19 cellular contexts compared by ENCODE assay signal in the genomic region with DNA sequence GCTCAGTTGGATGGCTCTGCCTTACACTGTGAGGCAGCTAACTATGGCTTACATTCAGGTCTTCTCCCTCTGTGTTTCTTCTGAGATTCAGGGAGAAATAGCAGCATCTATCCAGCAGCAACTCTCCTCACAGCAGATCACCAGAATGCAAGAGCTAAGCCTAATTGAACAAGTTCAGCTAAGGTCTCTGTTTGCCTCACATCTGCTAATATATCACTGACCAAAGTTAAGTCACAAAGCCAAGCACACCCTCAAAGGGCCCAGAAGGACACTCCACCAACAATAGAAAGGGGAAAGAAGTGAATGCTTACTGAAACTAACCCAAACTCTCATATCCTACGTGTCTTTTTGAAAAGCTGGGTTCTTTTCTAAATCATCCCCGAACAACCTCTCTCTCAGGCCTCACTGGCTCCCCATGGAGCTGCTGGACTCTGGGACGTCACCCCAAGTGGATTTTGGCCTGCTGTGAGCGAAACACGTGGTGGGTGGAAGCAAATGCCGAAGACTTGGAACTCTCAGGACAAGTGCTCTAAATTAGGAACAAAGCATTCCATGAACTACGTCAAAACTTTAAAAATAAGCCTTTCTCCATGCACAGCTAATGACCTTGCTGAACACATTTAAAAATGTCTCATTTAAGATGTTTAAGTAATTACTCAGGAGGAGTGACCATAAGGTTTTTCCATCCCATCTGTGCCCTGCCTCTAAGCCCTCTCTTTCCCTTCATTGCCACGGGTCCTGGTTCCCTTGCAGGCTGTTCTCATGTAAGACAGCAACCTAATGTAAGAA.
DNase-seq lines count a peak whose midpoint lies in the region; ATAC-seq, FAIRE-seq and TF ChIP-seq lines count a peak whose summit lies in the region.
"Had no signal": no experiment of that assay in that cellular context is flagged by ENCODE, and none has a peak within 500 bp of the region (broad histone marks: within the 10 kb centered on the region; RNA-seq: fewer than 3 reads in every experiment).

No MANE protein-coding gene starts in this region.

- no peaks in the 10 kb centered on the region for H4K20me1 ChIP-seq in H1 (replicated peaks in 1 of 2; ENCODE audit: control insufficient read depth in 1 of 2, insufficient read depth in 2 of 2, low read length in 2 of 2)

- no peak overlapping the region for H3K18ac ChIP-seq in H1 (ENCODE audit: extremely low read depth, low read length)

- H3K4me1 ChIP-seq in H1 (replicated peaks in 1 of 4; ENCODE audit: control insufficient read depth in 3 of 4, insufficient read depth in 4 of 4, low read length in 3 of 4) (peaks cover 0 to 6% (median 0%) of the 10 kb centered on the region in 4 experiments; a peak in 2 of 7 replicates), kidney (ENCODE audit: control insufficient read depth in 1 of 2, insufficient read depth in 1 of 2, low read depth in 1 of 2, low read length in 2 of 2) (no peaks in the 10 kb centered on the region), stomach (peaks cover 0 to 5% (median 1%) of the 10 kb centered on the region in 4 donors)
- H3K4me1 ChIP-seq: thyroid gland had no signal

- no peak for TF ChIP-seq RAD21 in H1 (IDR thresholded peaks at IDR 0.05 in 1 of 2, conservative IDR thresholded peaks at IDR 0.05 in 1 of 2; ENCODE audit: low read depth in 2 of 2, low read length in 2 of 2)

- H2BK15ac ChIP-seq in H1 (ENCODE audit: low read length) = no peak overlapping the region

- no peak overlapping the region for H3K4ac ChIP-seq in H1 (replicated peaks; ENCODE audit: insufficient read length, low read depth, low read length)

- ATAC-seq in GM21390 (IDR thresholded peaks at IDR 0.05; ENCODE audit: unreplicated experiment) (no peak), GM21717 (IDR thresholded peaks at IDR 0.05; ENCODE audit: unreplicated experiment) (no peak)
- ATAC-seq: HepG2, T-cell had no signal

- peak overlapping the region in 1 of 2 experiments; percentile 10; a peak in 1 of 4 replicates for H3K4me2 ChIP-seq in H1 (ENCODE audit: insufficient read depth in 1 of 2, low read depth in 2 of 2, low read length in 2 of 2)

- no peak overlapping the region for H2BK12ac ChIP-seq in H1 (ENCODE audit: low read depth, low read length)

- no peak overlapping the region for H3K23ac ChIP-seq in H1 (ENCODE audit: insufficient read length)

- TF ChIP-seq CTCF in H1 (IDR thresholded peaks at IDR 0.05; ENCODE audit: control extremely low read depth in 1 of 3, insufficient read depth in 1 of 3, low read depth in 1 of 3, low read length in 3 of 3) (no peak), kidney (IDR thresholded peaks at IDR 0.05; ENCODE audit: borderline replicate concordance, extremely low read depth, insufficient read depth) (no peak), stomach (IDR thresholded peaks at IDR 0.05) (no peak)

- no peaks in the 10 kb centered on the region; a peak in 2 of 4 replicates for H3K9me3 ChIP-seq in H1 (ENCODE audit: insufficient read depth in 2 of 2, low read depth in 1 of 2, low read length in 1 of 2)
- H3K9me3 ChIP-seq in kidney (ENCODE audit: control insufficient read depth in 1 of 2, low read length in 2 of 2) = no peaks in the 10 kb centered on the region
- H3K9me3 ChIP-seq in stomach = no peaks in the 10 kb centered on the region
- H3K9me3 ChIP-seq: thyroid gland had no signal

- no peak overlapping the region for H2BK5ac ChIP-seq in H1 (ENCODE audit: low read depth, low read length)

- H3K9ac ChIP-seq in H1 (replicated peaks in 1 of 4; ENCODE audit: extremely low read depth in 1 of 4, low read depth in 3 of 4, low read length in 3 of 4) = no peak overlapping the region
- no peak overlapping the region for H3K9ac ChIP-seq in kidney (ENCODE audit: low read length in 2 of 2)

- no peak overlapping the region for H3K14ac ChIP-seq in H1 (ENCODE audit: insufficient read length)

- H3K79me2 ChIP-seq in H1 (ENCODE audit: control insufficient read depth in 1 of 2, insufficient read depth in 2 of 2, low read length in 2 of 2) = no peaks in the 10 kb centered on the region

- 64% methylated on average over 8 of the region's 8 CpGs; no CpG with 5 or more reads in 1 of the 2 experiments for WGBS in H1 (ENCODE audit: extremely low coverage in 1 of 2, insufficient coverage in 1 of 2, insufficient read length in 1 of 2, insufficient replicate concordance in 2 of 2, low coverage in 1 of 2, low lambda C conversion rate in 2 of 2, missing lambda C conversion rate in 1 of 2), 2 experiments
- 70 to 81% (median 74%) methylated on average over 8 of the region's 8 CpGs for WGBS in stomach, 5 donors

- H3K27ac ChIP-seq in H1 (ENCODE audit: low read depth, low read length) (no peak overlapping the region), kidney (ENCODE audit: low read depth in 2 of 2, low read length in 2 of 2) (no peak overlapping the region), stomach (peak overlapping the region in 4 of 5 donors; percentile 2 to 61 (median 17))
- H3K27ac ChIP-seq: thyroid gland had no signal

- peak overlapping the region; percentile 30 for H2BK120ac ChIP-seq in H1 (replicated peaks; ENCODE audit: low read depth, low read length)

- H3K79me1 ChIP-seq in H1 (ENCODE audit: low read depth, low read length) = no peaks in the 10 kb centered on the region

- H3K27me3 ChIP-seq in H1 (replicated peaks in 1 of 4; ENCODE audit: control insufficient read depth in 3 of 4, extremely low read depth in 1 of 4, insufficient read depth in 3 of 4, low read length in 3 of 4) (no peaks in the 10 kb centered on the region; a peak in 1 of 7 replicates), stomach (no peaks in the 10 kb centered on the region)
- H3K27me3 ChIP-seq: thyroid gland had no signal

- DNase-seq in GM03348 (ENCODE audit: low spot score) (peak; percentile 23), H1 (ENCODE audit: low read depth in 1 of 2, low spot score in 2 of 2) (no peak), kidney (peak; percentile 66), stomach (no peak), T-helper 2 cell (no peak), NCI-H1048 (lab: John Stamatoyannopoulos, UW) (no peak)
- DNase-seq: activated CD8-positive, alpha-beta memory T cell treated with anti-CD3 and anti-CD28 coated beads, Interleukin-2, amount 50 U/mL, for 48 hours; activated naive CD4-positive, alpha-beta T cell treated with anti-CD3 and anti-CD28 coated beads, Interleukin-2, amount 50 U/mL, for 16 hours; MM.1S; NCI-H2081; NCI-H774; stimulated activated CD4-positive, alpha-beta T cell treated with anti-CD3 and anti-CD28 coated beads, Interleukin-2, amount 100 ng/mL, for 48 hours; stimulated activated CD8-positive, alpha-beta memory T cell treated with anti-CD3 and anti-CD28 coated beads, Interleukin-4, amount 100 ng/mL, for 48 hours; T-cell; thyroid gland had no signal

- peak; percentile 24 for FAIRE-seq in H1 (lab: Jason Lieb, UNC)
- FAIRE-seq in kidney (lab: Jason Lieb, UNC) = no peak
- FAIRE-seq: bronchial epithelial cell, HepG2 had no signal

- H2AK5ac ChIP-seq in H1 (ENCODE audit: low read depth, low read length) = no peak overlapping the region

- intact Hi-C loops in kidney (cut with DNase I) = no loop called here
- intact Hi-C loops in stomach (cut with DNase I; ENCODE audit: low total_unique reads) = no loop called here

- H4K5ac ChIP-seq in H1 (ENCODE audit: insufficient read length, low read depth, low read length) = no peak overlapping the region

- TF ChIP-seq EP300 in H1 (IDR thresholded peaks at IDR 0.05; ENCODE audit: borderline replicate concordance in 1 of 2, low read depth in 2 of 2, low read length in 2 of 2) = no peak
- no peak for TF ChIP-seq EP300 in stomach (IDR thresholded peaks at IDR 0.05)

- POLR2A ChIA-PET in H1 (lab: Charles Lee; ENCODE audit: partially characterized antibody) = interaction anchor here (1.2 kb wide), 2 partner anchors 14 to 251 kb away, joined by 3 read pairs; no protein-coding TSS in a partner anchor

- no peak overlapping the region for H4K8ac ChIP-seq in H1 (ENCODE audit: extremely low read depth, insufficient read depth, low read length)

- no peak overlapping the region for H3K56ac ChIP-seq in H1 (replicated peaks; ENCODE audit: insufficient read length, low read depth, low read length)

- H3K4me3 ChIP-seq in H1 (ENCODE audit: extremely low read depth in 1 of 4, insufficient read depth in 2 of 4, low read depth in 3 of 4, low read length in 4 of 4) = no peak overlapping the region
- no peak overlapping the region for H3K4me3 ChIP-seq in kidney (ENCODE audit: low read length in 2 of 2)
- no peak overlapping the region for H3K4me3 ChIP-seq in stomach
- H3K4me3 ChIP-seq: thyroid gland had no signal

- CTCF ChIA-PET in H1 (lab: Charles Lee; ENCODE audit: partially characterized antibody) = interaction anchor here (0.8 to 1.6 kb wide), 3 partner anchors 9 to 48 kb away, joined by 3 to 6 read pairs (median 4); no protein-coding TSS in a partner anchor

- 0 out of 2 replicates have a peak overlapping the region, but pooled peaks have one; percentile 15 for H2BK20ac ChIP-seq in H1 (ENCODE audit: low read length)

- TF ChIP-seq POLR2A in H1 (IDR thresholded peaks at IDR 0.05; ENCODE audit: control extremely low read depth in 1 of 2, low read depth in 2 of 2, low read length in 2 of 2) = no peak
- no peak for TF ChIP-seq POLR2A in stomach (IDR thresholded peaks at IDR 0.05)

- no peaks in the 10 kb centered on the region for H3K36me3 ChIP-seq in H1 (ENCODE audit: control insufficient read depth in 2 of 4, insufficient read depth in 4 of 4, low read length in 3 of 4)
- no peaks in the 10 kb centered on the region for H3K36me3 ChIP-seq in kidney (ENCODE audit: control insufficient read depth in 1 of 2, insufficient read depth in 2 of 2, low read length in 2 of 2)
- no peaks in the 10 kb centered on the region for H3K36me3 ChIP-seq in stomach
- H3K36me3 ChIP-seq: thyroid gland had no signal

- no peak overlapping the region for H4K91ac ChIP-seq in H1 (replicated peaks; ENCODE audit: insufficient read length, low read length)

- H3K23me2 ChIP-seq in H1 (ENCODE audit: low read depth, low read length) = no peaks in the 10 kb centered on the region

- peak overlapping the region; percentile 86 for H2AFZ ChIP-seq in H1 (ENCODE audit: low read length)

TF ChIP-seq in H1, 55 proteins besides CTCF, POLR2A, EP300 and RAD21:
- no peak for TF ChIP-seq FOSL1 (IDR thresholded peaks at IDR 0.05; ENCODE audit: insufficient read depth, low read depth, low read length)
- TF ChIP-seq JUND (IDR thresholded peaks at IDR 0.05; ENCODE audit: low read length) = no peak
- TF ChIP-seq RXRA (IDR thresholded peaks at IDR 0.05; ENCODE audit: insufficient read depth, low read depth, low read length) = no peak
- peak; percentile 28; the same call in 1 of the 2 replicates for TF ChIP-seq MAX (IDR thresholded peaks at IDR 0.05)
- TF ChIP-seq JUN (IDR thresholded peaks at IDR 0.05; ENCODE audit: low read depth, low read length) = no peak

Comparison
In these comparisons a context has a peak if more than half of its experiments do, and no peak if none do; other contexts are left out.
1. DNase-seq: peak in GM03348 (single experiment) and kidney (single experiment); none in H1 (0 of 2), stomach (single experiment), T-helper 2 cell (0 of 5) and NCI-H1048 (single experiment).
2. H3K27ac ChIP-seq: peak in stomach (4 of 5); none in H1 (single experiment) and kidney (0 of 2).